ENCODE assay signal across 1 cellular context in the genomic region with DNA sequence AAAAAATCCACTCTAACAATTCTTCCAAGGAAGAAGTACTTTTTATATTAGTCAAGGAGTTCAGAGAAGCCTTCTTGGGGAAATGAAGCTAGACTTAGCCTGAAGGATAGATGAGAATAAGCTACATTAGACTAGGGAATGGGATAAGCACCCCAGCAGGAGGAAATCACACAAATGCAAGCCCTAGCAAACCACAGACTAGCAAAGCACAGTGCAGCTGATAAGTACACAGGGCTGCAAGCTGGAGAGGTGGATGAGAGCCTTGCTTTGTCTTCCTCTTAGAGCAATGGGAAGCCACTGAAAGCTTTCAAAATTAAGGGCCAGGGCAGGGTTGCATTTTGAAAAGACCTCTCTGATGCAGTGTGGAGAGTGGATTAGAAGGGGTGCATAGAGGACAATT.
TF ChIP-seq lines count a peak whose summit lies in the region.

No MANE protein-coding gene starts in this region.

TF ChIP-seq in H1, 55 proteins besides CTCF, POLR2A, EP300 and RAD21 (continued from another document):
- TF ChIP-seq, protein P1, sequence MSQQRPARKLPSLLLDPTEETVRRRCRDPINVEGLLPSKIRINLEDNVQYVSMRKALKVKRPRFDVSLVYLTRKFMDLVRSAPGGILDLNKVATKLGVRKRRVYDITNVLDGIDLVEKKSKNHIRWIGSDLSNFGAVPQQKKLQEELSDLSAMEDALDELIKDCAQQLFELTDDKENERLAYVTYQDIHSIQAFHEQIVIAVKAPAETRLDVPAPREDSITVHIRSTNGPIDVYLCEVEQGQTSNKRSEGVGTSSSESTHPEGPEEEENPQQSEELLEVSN (IDR thresholded peaks at IDR 0.05): no peak
- TF ChIP-seq GABPA (IDR thresholded peaks at IDR 0.05; ENCODE audit: borderline replicate concordance, insufficient read depth, low read length) (no peak), BRCA1 (IDR thresholded peaks at IDR 0.05; ENCODE audit: low read depth, low read length) (no peak), TCF12 (IDR thresholded peaks at IDR 0.05; ENCODE audit: low read depth, low read length) (no peak), NRF1 (IDR thresholded peaks at IDR 0.05; ENCODE audit: low read depth, low read length) (no peak), CBX5 (IDR thresholded peaks at IDR 0.05; ENCODE audit: low read depth, low read length) (no peak), RFX5 (IDR thresholded peaks at IDR 0.05; ENCODE audit: borderline replicate concordance, low read depth, low read length) (no peak), HDAC6 (IDR thresholded peaks at IDR 0.05; ENCODE audit: low read depth, low read length) (no peak), RNF2 (IDR thresholded peaks at IDR 0.05; ENCODE audit: borderline replicate concordance, low read depth, low read length, missing control alignments, poor library complexity, severe bottlenecking) (no peak), SIN3A (conservative IDR thresholded peaks at IDR 0.05 in 1 of 2, IDR thresholded peaks at IDR 0.05 in 1 of 2; ENCODE audit: low read depth in 1 of 2, low read length in 2 of 2) (no peak), RXRA (IDR thresholded peaks at IDR 0.05; ENCODE audit: insufficient read depth, low read depth, low read length) (no peak), NANOG (IDR thresholded peaks at IDR 0.05; ENCODE audit: insufficient read depth, low read depth, low read length, poor library complexity, severe bottlenecking) (no peak)
TF ChIP-seq in H1: peak in this region for 0.
